ENCODE assay signal across 8 cellular contexts in genomic region chr5:142748568-142749249, GRCh38. TPM values are rescaled to one million over a fixed set of nuclear protein-coding genes. Genes with fewer than 3 reads are reported as not detected.
DNase-seq lines count a peak whose midpoint lies in the region; ATAC-seq and TF ChIP-seq lines count a peak whose summit lies in the region.

No MANE protein-coding gene starts in this region.

- no peaks in the 10 kb centered on the region for H3K9me3 Mint-ChIP-seq in stimulated activated naive B cell treated with anti-CD40 and anti-IgM and Interleukin-4, amounts not matched to agents 10 μg/mL and 1 μg/mL and 100 μg/mL, for 72 hours

- TF ChIP-seq RAD21 in liver (IDR thresholded peaks at IDR 0.05) = peak; percentile 74 to 85

- intact Hi-C loops in ascending aorta (cut with DNase I) = no loop called here

- H3K9me3 ChIP-seq in GM23248 (ENCODE audit: low read depth) (no peaks in the 10 kb centered on the region), ascending aorta (no peaks in the 10 kb centered on the region), liver (ENCODE audit: control insufficient read depth in 4 of 4, low read length in 3 of 4) (no peaks in the 10 kb centered on the region)

- H3K4me2 ChIP-seq in GM23248 (ENCODE audit: unreplicated experiment) = peak overlapping the region; percentile 1

- H3K27me3 Mint-ChIP-seq in stimulated activated naive B cell treated with anti-CD40 and anti-IgM and Interleukin-4, amounts not matched to agents 10 μg/mL and 1 μg/mL and 100 μg/mL, for 72 hours = no peaks in the 10 kb centered on the region

- H3K4me3 Mint-ChIP-seq in stimulated activated naive B cell treated with anti-CD40 and anti-IgM and Interleukin-4, amounts not matched to agents 10 μg/mL and 1 μg/mL and 100 μg/mL, for 72 hours = no peak overlapping the region

- H3K4me1 ChIP-seq in ACC112 (ENCODE audit: control insufficient read depth, insufficient read depth, low read length, unreplicated experiment) (peaks cover 49% of the 10 kb centered on the region), GM23248 (ENCODE audit: insufficient read depth) (peaks cover 49% of the 10 kb centered on the region), ascending aorta (peaks cover 24 to 34% of the 10 kb centered on the region in 2 donors), liver (ENCODE audit: control insufficient read depth in 4 of 4, insufficient read depth in 4 of 4, low read length in 3 of 4) (peaks cover 3 to 12% (median 6%) of the 10 kb centered on the region in 4 donors)

- H3K9ac ChIP-seq in GM23248 = no peak overlapping the region; the same call in 1 of the 2 replicates
- no peak overlapping the region for H3K9ac ChIP-seq in liver (ENCODE audit: low read depth in 1 of 2, low read length in 2 of 2)

- no peak overlapping the region for H3K4me3 ChIP-seq in ACC112 (ENCODE audit: low read depth, low read length)
- H3K4me3 ChIP-seq in GM23248 = no peak overlapping the region
- no peak overlapping the region for H3K4me3 ChIP-seq in ascending aorta
- no peak overlapping the region for H3K4me3 ChIP-seq in liver (ENCODE audit: low read depth in 1 of 3, low read length in 3 of 3)

- in situ Hi-C loops in GM23248 (cut with MboI) = no loop called here

- H3F3A ChIP-seq in GM23248 (ENCODE audit: insufficient read depth) = peaks cover 35% of the 10 kb centered on the region

- 97% methylated on average over 2 of the region's 2 CpGs for WGBS in GM23248 (ENCODE audit: low coverage in 1 of 2, low lambda C conversion rate in 2 of 2, missing lambda C conversion rate in 2 of 2), 2 experiments
- WGBS in liver = 83% methylated on average over 2 of the region's 2 CpGs

- H3K36me3 ChIP-seq in ACC112 (ENCODE audit: insufficient read depth, low read length) = no peaks in the 10 kb centered on the region
- H3K36me3 ChIP-seq in GM23248 (ENCODE audit: low read depth) = no peaks in the 10 kb centered on the region
- no peaks in the 10 kb centered on the region for H3K36me3 ChIP-seq in ascending aorta
- no peaks in the 10 kb centered on the region for H3K36me3 ChIP-seq in liver (ENCODE audit: control insufficient read depth in 4 of 4, insufficient read depth in 3 of 4, low read depth in 1 of 4, low read length in 3 of 4)

- no peaks in the 10 kb centered on the region for H4K20me1 ChIP-seq in GM23248 (ENCODE audit: insufficient read depth)

- ATAC-seq in SK-N-SH treated with all-trans-retinoic acid at 6 μM for 48 hours (peak; percentile 31; the same call in 2 of the 3 replicates), GM21528 (IDR thresholded peaks at IDR 0.05; ENCODE audit: low FRiP score, unreplicated experiment) (no peak)
- ATAC-seq in stimulated activated naive B cell treated with anti-CD40 and anti-IgM and Interleukin-4, amounts not matched to agents 10 μg/mL and 1 μg/mL and 100 μg/mL, for 72 hours (replicated peaks) = peak; percentile 72 to 73

- peak in 2 of 3 experiments; percentile 5 to 50 for TF ChIP-seq CTCF in ascending aorta (IDR thresholded peaks at IDR 0.05)
- peak; percentile 52 for TF ChIP-seq CTCF in liver (IDR thresholded peaks at IDR 0.05; ENCODE audit: low read depth, low read length, missing input control)

- H3K27me3 ChIP-seq in ACC112 (ENCODE audit: insufficient read depth, low read length) = no peaks in the 10 kb centered on the region
- no peaks in the 10 kb centered on the region for H3K27me3 ChIP-seq in GM23248 (replicated peaks; ENCODE audit: insufficient read depth)
- H3K27me3 ChIP-seq in ascending aorta = no peaks in the 10 kb centered on the region
- H3K27me3 ChIP-seq in liver (ENCODE audit: control insufficient read depth in 4 of 4, insufficient read depth in 4 of 4, low read length in 3 of 4) = no peaks in the 10 kb centered on the region

- H3K9me2 ChIP-seq in GM23248 (ENCODE audit: insufficient read depth) = no peaks in the 10 kb centered on the region

- no peak for DNase-seq in GM23248
- DNase-seq in ascending aorta (ENCODE audit: low spot score in 2 of 2) = no peak
- DNase-seq in stimulated activated naive B cell treated with anti-CD40 and anti-IgM and Interleukin-4, amounts not matched to agents 10 μg/mL and 1 μg/mL and 100 μg/mL, for 72 hours = no peak
- DNase-seq in NCI-H2171 treated with DMSO at 0.1 percent for 48 hours (lab: John Stamatoyannopoulos, UW) = no peak

- H3K79me2 ChIP-seq in ACC112 (ENCODE audit: control insufficient read depth, insufficient read depth, low read length, unreplicated experiment) (no peaks in the 10 kb centered on the region), GM23248 (ENCODE audit: insufficient read depth) (no peaks in the 10 kb centered on the region)

- peaks cover 0 to 1% of the 10 kb centered on the region in 2 donors for H3K4me1 Mint-ChIP-seq in stimulated activated naive B cell treated with anti-CD40 and anti-IgM and Interleukin-4, amounts not matched to agents 10 μg/mL and 1 μg/mL and 100 μg/mL, for 72 hours

- peak overlapping the region; percentile 66 for H3K27ac ChIP-seq in ACC112 (ENCODE audit: low read depth, low read length)
- H3K27ac ChIP-seq in GM23248 = peak overlapping the region; percentile 66
- no peak overlapping the region for H3K27ac ChIP-seq in ascending aorta
- no peak overlapping the region for H3K27ac ChIP-seq in liver (ENCODE audit: low read depth in 1 of 2, low read length in 2 of 2)

- H2AFZ ChIP-seq in ACC112 (ENCODE audit: low read length, unreplicated experiment) = no peak overlapping the region
- H2AFZ ChIP-seq in GM23248 = no peak overlapping the region

- no peak overlapping the region for H3K27ac Mint-ChIP-seq in stimulated activated naive B cell treated with anti-CD40 and anti-IgM and Interleukin-4, amounts not matched to agents 10 μg/mL and 1 μg/mL and 100 μg/mL, for 72 hours

- no peaks in the 10 kb centered on the region for H3K36me3 Mint-ChIP-seq in stimulated activated naive B cell treated with anti-CD40 and anti-IgM and Interleukin-4, amounts not matched to agents 10 μg/mL and 1 μg/mL and 100 μg/mL, for 72 hours

TF ChIP-seq in SK-N-SH treated with all-trans-retinoic acid at 6 μM for 48 hours, 23 proteins besides CTCF, POLR2A, EP300 and RAD21 (continues in another document):
- TF ChIP-seq PPARA (CRISPR knock-in tag; IDR thresholded peaks at IDR 0.05; ENCODE audit: borderline replicate concordance) (no peak), ESRRG (CRISPR knock-in tag; IDR thresholded peaks at IDR 0.05) (no peak), TSHZ2 (CRISPR knock-in tag; IDR thresholded peaks at IDR 0.05) (no peak), ZNF8 (CRISPR knock-in tag; IDR thresholded peaks at IDR 0.05) (no peak), SNAI2 (CRISPR knock-in tag; IDR thresholded peaks at IDR 0.05) (no peak), ISL1 (CRISPR knock-in tag; IDR thresholded peaks at IDR 0.05) (no peak)

TF ChIP-seq in liver, 16 proteins besides CTCF, POLR2A, EP300 and RAD21:
- TF ChIP-seq EGR1 (IDR thresholded peaks at IDR 0.05; ENCODE audit: low read depth in 2 of 2) (no peak), ATF3 (IDR thresholded peaks at IDR 0.05) (no peak), FOXA2 (IDR thresholded peaks at IDR 0.05) (no peak), MAX (IDR thresholded peaks at IDR 0.05) (no peak), YY1 (IDR thresholded peaks at IDR 0.05) (no peak), SP1 (IDR thresholded peaks at IDR 0.05) (no peak), TAF1 (conservative IDR thresholded peaks at IDR 0.05) (no peak), RXRA (IDR thresholded peaks at IDR 0.05) (no peak), HNF4G (IDR thresholded peaks at IDR 0.05) (no peak), GABPA (IDR thresholded peaks at IDR 0.05 in 1 of 2, conservative IDR thresholded peaks at IDR 0.05 in 1 of 2) (no peak), FOXA1 (IDR thresholded peaks at IDR 0.05) (no peak)

RNA-seq across cellular contexts. Expression of gene ARHGAP26, which starts 21.5 kb away (rescaled TPM):
- total RNA-seq in GM23248 (2014; rRNA removed; shearing (Covaris generic)) = 1.6 and 8.3 TPM in 2 replicates
- polyA plus RNA-seq in GM23248 (2016; fragmentation: Nextera tagmentation; extraction: Ambion mirVana) (1.7 and 1.9 TPM in 2 replicates), liver (1 to 10 TPM; 1.8 to 3.9 TPM)
- total RNA-seq in ascending aorta (34.9 TPM), liver (10 to 100 TPM in 1 of 2 donors, 1 to 10 TPM in 1; 4.4 to 16.7 TPM)

Comparison
In these comparisons a context has a peak if more than half of its experiments do, and no peak if none do; other contexts are left out.
1. H3K27ac ChIP-seq: peak in ACC112 (single experiment) and GM23248 (single experiment); none in ascending aorta (0 of 2) and liver (0 of 2).